Comparison of ENCODE assay signal across 1 cellular context in the genomic region with DNA sequence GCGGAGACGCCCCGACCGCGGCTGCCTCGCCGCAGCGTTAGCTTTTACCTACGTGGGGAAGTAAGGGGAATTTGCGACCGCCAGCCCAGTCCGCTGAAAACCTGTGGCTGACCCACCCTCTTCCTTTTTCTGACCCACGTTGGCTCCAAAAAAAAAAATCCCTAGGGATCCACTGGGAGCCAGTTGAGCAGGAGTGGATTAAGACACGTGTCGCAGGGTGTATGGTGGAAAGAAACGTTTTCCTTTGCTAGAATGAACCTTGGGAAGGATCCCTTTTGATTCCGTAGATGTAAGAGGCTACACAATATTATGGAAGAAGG.
TF ChIP-seq lines count a peak whose summit lies in the region.

No MANE protein-coding gene starts in this region.

TF ChIP-seq in HCT116, 20 proteins besides CTCF, POLR2A, EP300 and RAD21 (continued from another document):
- TF ChIP-seq, protein P1, sequence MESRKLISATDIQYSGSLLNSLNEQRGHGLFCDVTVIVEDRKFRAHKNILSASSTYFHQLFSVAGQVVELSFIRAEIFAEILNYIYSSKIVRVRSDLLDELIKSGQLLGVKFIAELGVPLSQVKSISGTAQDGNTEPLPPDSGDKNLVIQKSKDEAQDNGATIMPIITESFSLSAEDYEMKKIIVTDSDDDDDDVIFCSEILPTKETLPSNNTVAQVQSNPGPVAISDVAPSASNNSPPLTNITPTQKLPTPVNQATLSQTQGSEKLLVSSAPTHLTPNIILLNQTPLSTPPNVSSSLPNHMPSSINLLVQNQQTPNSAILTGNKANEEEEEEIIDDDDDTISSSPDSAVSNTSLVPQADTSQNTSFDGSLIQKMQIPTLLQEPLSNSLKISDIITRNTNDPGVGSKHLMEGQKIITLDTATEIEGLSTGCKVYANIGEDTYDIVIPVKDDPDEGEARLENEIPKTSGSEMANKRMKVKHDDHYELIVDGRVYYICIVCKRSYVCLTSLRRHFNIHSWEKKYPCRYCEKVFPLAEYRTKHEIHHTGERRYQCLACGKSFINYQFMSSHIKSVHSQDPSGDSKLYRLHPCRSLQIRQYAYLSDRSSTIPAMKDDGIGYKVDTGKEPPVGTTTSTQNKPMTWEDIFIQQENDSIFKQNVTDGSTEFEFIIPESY (IDR thresholded peaks at IDR 0.05; ENCODE audit: extremely low read depth, insufficient replicate concordance, low read length), result no peak
